ENCODE assay signal across 21 cellular contexts in genomic region chr12:18521461-18521860, GRCh38.
DNase-seq lines count a peak whose midpoint lies in the region; ATAC-seq and TF ChIP-seq lines count a peak whose summit lies in the region.
"Had no signal": no experiment of that assay in that cellular context is flagged by ENCODE, and none has a peak within 500 bp of the region (broad histone marks: within the 10 kb centered on the region; RNA-seq: fewer than 3 reads in every experiment).

No MANE protein-coding gene starts in this region.

- peak overlapping the region; percentile 9; the same call in 1 of the 2 replicates for H3K4me3 ChIP-seq in iPS-18c (ENCODE audit: insufficient read depth, low read depth, low read length)
- no peak overlapping the region for H3K4me3 ChIP-seq in upper lobe of right lung
- H3K4me3 ChIP-seq: A549, GM23248 had no signal

- H3K27ac ChIP-seq in upper lobe of right lung, result no peak overlapping the region
- H3K27ac ChIP-seq: A549, GM23248 had no signal

- H3K4me3 Mint-ChIP-seq in chondrocyte (ENCODE audit: unreplicated experiment), result no peak overlapping the region
- H3K4me3 Mint-ChIP-seq: CD4-positive, alpha-beta memory T cell; H9 had no signal

- H3K27me3 Mint-ChIP-seq in chondrocyte (ENCODE audit: low read depth), result peaks cover 4% of the 10 kb centered on the region
- H3K27me3 Mint-ChIP-seq: CD4-positive, alpha-beta memory T cell had no signal

- DNase-seq in activated effector memory CD4-positive, alpha-beta T cell treated with anti-CD3 and anti-CD28 coated beads, Interleukin-2, amount 50 U/mL, for 16 hours, result peak; percentile 60
- no peak for DNase-seq in activated effector memory CD4-positive, alpha-beta T cell treated with Interleukin-2 at 50 U/mL for 16 hours
- peak; percentile 87 for DNase-seq in chondrocyte (ENCODE audit: low spot score)
- DNase-seq in upper lobe of right lung, result peak; percentile 56
- no peak for DNase-seq in head of caudate nucleus
- no peak for DNase-seq in SK-N-DZ (ENCODE audit: low spot score)
- DNase-seq: 8988T; ACHN; AML-193; C1 segment of cervical spinal cord; Calu3; CD4-positive, alpha-beta memory T cell; COR-L47; DMS53; DMS79 treated with DMSO at 0.1 percent for 48 hours; GM23248; H9 had no signal

- peaks cover 9% of the 10 kb centered on the region for H3K36me3 Mint-ChIP-seq in chondrocyte (ENCODE audit: low read depth)
- H3K36me3 Mint-ChIP-seq: CD4-positive, alpha-beta memory T cell had no signal

- peaks cover 40% of the 10 kb centered on the region for H3K9me3 Mint-ChIP-seq in chondrocyte (ENCODE audit: low read depth)

- H3K9me3 ChIP-seq in iPS-18c (ENCODE audit: control insufficient read depth, insufficient read depth, low read length), result no peaks in the 10 kb centered on the region
- peaks cover 5% of the 10 kb centered on the region for H3K9me3 ChIP-seq in upper lobe of right lung

- H3K27me3 ChIP-seq in upper lobe of right lung, result no peaks in the 10 kb centered on the region

- intact Hi-C loops in upper lobe of right lung (cut with DNase I), result no loop called here
- intact Hi-C loops in head of caudate nucleus (cut with DNase I), result no loop called here

- ATAC-seq in upper lobe of right lung, result no peak
- ATAC-seq in HG02678 (IDR thresholded peaks at IDR 0.05; ENCODE audit: unreplicated experiment), result no peak
- ATAC-seq: A549, HCT116 had no signal

- H3K4me1 Mint-ChIP-seq in chondrocyte (ENCODE audit: low read depth), result no peaks in the 10 kb centered on the region
- H3K4me1 Mint-ChIP-seq: CD4-positive, alpha-beta memory T cell had no signal

- H3K27ac Mint-ChIP-seq in chondrocyte (ENCODE audit: unreplicated experiment), result no peak overlapping the region
- H3K27ac Mint-ChIP-seq: CD4-positive, alpha-beta memory T cell; H9 had no signal

- no peaks in the 10 kb centered on the region for H3K4me1 ChIP-seq in upper lobe of right lung
- H3K4me1 ChIP-seq: A549 had no signal

- H3K36me3 ChIP-seq in upper lobe of right lung, result no peaks in the 10 kb centered on the region

- TF ChIP-seq CTCF in chondrocyte (IDR thresholded peaks at IDR 0.05), result no peak
- TF ChIP-seq CTCF in upper lobe of right lung (IDR thresholded peaks at IDR 0.05), result no peak

Comparison
In these comparisons a context has a peak if more than half of its experiments do, and no peak if none do; other contexts are left out.
1. DNase-seq: peak in activated effector memory CD4-positive, alpha-beta T cell treated with anti-CD3 and anti-CD28 coated beads, Interleukin-2, amount 50 U/mL, for 16 hours (single experiment), chondrocyte (single experiment) and upper lobe of right lung (single experiment); none in activated effector memory CD4-positive, alpha-beta T cell treated with Interleukin-2 at 50 U/mL for 16 hours (single experiment), head of caudate nucleus (0 of 42) and SK-N-DZ (single experiment).